Comparison of ENCODE assay signal across 8 cellular contexts in genomic region chr5:150671509-150672236, GRCh38. TPM values are rescaled to one million over a fixed set of nuclear protein-coding genes. Genes with fewer than 3 reads are reported as not detected.
DNase-seq lines count a peak whose midpoint lies in the region; ATAC-seq and TF ChIP-seq lines count a peak whose summit lies in the region.

No MANE protein-coding gene starts in this region.

- peak; percentile 15 for ATAC-seq in left ventricle myocardium superior
- peak; percentile 2 for ATAC-seq in sciatic nerve
- no peak for ATAC-seq in HG02852 (IDR thresholded peaks at IDR 0.05; ENCODE audit: unreplicated experiment)

- H3K4me1 ChIP-seq in OCI-LY7 (ENCODE audit: insufficient read depth, low read length, poor library complexity, severe bottlenecking) = no peaks in the 10 kb centered on the region

- no peaks in the 10 kb centered on the region for H3K36me3 ChIP-seq in OCI-LY7 (ENCODE audit: insufficient read depth, low read length)

- no peak overlapping the region for H2AFZ ChIP-seq in OCI-LY7 (ENCODE audit: low read length)

- CTCF ChIA-PET in OCI-LY7 (lab: Charles Lee; ENCODE audit: unreplicated experiment) = no interaction called here

- TF ChIP-seq CTCF in GM20000 (IDR thresholded peaks at IDR 0.05; ENCODE audit: extremely low read depth, missing control alignments) = no peak
- TF ChIP-seq CTCF in WI38 (IDR thresholded peaks at IDR 0.05; ENCODE audit: low read depth, low read length) = no peak
- TF ChIP-seq CTCF in OCI-LY7 (conservative IDR thresholded peaks at IDR 0.05; ENCODE audit: low read length) = no peak

- no peaks in the 10 kb centered on the region for H3K9me2 ChIP-seq in OCI-LY7 (ENCODE audit: insufficient read depth, low read length)

- POLR2A ChIA-PET in OCI-LY7 (lab: Charles Lee) = no interaction called here

- H3K79me2 ChIP-seq in OCI-LY7 (ENCODE audit: insufficient read depth, low read depth, low read length) = no peaks in the 10 kb centered on the region

- H3K4me3 ChIP-seq in WI38 (ENCODE audit: low read depth, low read length) = peak overlapping the region; percentile 58
- no peak overlapping the region for H3K4me3 ChIP-seq in OCI-LY7 (ENCODE audit: low read depth, low read length, poor library complexity, severe bottlenecking)

- H3K9me3 ChIP-seq in OCI-LY7 (ENCODE audit: low read length) = no peaks in the 10 kb centered on the region

- intact Hi-C loops in left ventricle myocardium superior (cut with micrococcal nuclease) (no loop called here), sciatic nerve (cut with DNase I) (no loop called here), OCI-LY7 (cut with micrococcal nuclease; ENCODE audit: unreplicated experiment) (no loop called here)

- BruUV-seq in OCI-LY7 (replicated peaks; lab: Mats Ljungman, UMichigan) = no TSS peak

- H3K4me2 ChIP-seq in OCI-LY7 (ENCODE audit: low read length) = no peak overlapping the region

- DNase-seq in GM20000 (ENCODE audit: low spot score) (peak; percentile 28), left ventricle myocardium superior (peak; percentile 42), sciatic nerve (ENCODE audit: low spot score) (no peak), OCI-LY7 (ENCODE audit: low spot score) (no peak), medulla oblongata (ENCODE audit: extremely low spot score) (no peak), midbrain (lab: John Stamatoyannopoulos, UW) (no peak)

- H4K20me1 ChIP-seq in OCI-LY7 (ENCODE audit: insufficient read depth, low read length) = no peaks in the 10 kb centered on the region

- no peak overlapping the region for H3K27ac ChIP-seq in OCI-LY7 (ENCODE audit: low read depth, low read length, poor library complexity, severe bottlenecking)

RNA-seq across cellular contexts. Expression of gene MYOZ3, which starts 10.6 kb away (rescaled TPM):
- total RNA-seq in left ventricle myocardium superior = 3.2 TPM
- total RNA-seq in sciatic nerve = 17.9 TPM
- not detected in 2 replicates for total RNA-seq in OCI-LY7 (2014; rRNA removed; shearing (Covaris generic))
- not detected in 2 replicates for total RNA-seq in OCI-LY7 (2022)

RNA-seq across cellular contexts. Expression of gene RBM22, which starts 29.2 kb away (rescaled TPM):
- total RNA-seq in left ventricle myocardium superior = 28.9 TPM
- total RNA-seq in sciatic nerve = 49.0 TPM
- total RNA-seq in OCI-LY7 (2014; rRNA removed; shearing (Covaris generic)) = 46.7 and 47.9 TPM in 2 replicates
- total RNA-seq in OCI-LY7 (2022) = 45.6 and 46.8 TPM in 2 replicates

RNA-seq across cellular contexts. Expression of gene SYNPO, which starts 31.2 kb away (rescaled TPM):
- 675 TPM for total RNA-seq in left ventricle myocardium superior
- total RNA-seq in sciatic nerve = 179 TPM
- total RNA-seq in OCI-LY7 (2014; rRNA removed; shearing (Covaris generic)) = not detected in 2 replicates
- total RNA-seq in OCI-LY7 (2022) = 0.08 and 0.15 TPM in 2 replicates

Comparison
In these comparisons a context has a peak if more than half of its experiments do, and no peak if none do; other contexts are left out.
1. DNase-seq: peak in GM20000 (single experiment) and left ventricle myocardium superior (single experiment); none in sciatic nerve (single experiment), OCI-LY7 (single experiment), medulla oblongata (single experiment) and midbrain (single experiment).
2. RNA of gene SYNPO, which starts 31.2 kb away (total RNA-seq): 675 TPM in left ventricle myocardium superior (single experiment) and 179 TPM in sciatic nerve (single experiment); 0.08 to 0.15 TPM in OCI-LY7; every median in the first group is over 100 times any median in the second.